In the genomic region with DNA sequence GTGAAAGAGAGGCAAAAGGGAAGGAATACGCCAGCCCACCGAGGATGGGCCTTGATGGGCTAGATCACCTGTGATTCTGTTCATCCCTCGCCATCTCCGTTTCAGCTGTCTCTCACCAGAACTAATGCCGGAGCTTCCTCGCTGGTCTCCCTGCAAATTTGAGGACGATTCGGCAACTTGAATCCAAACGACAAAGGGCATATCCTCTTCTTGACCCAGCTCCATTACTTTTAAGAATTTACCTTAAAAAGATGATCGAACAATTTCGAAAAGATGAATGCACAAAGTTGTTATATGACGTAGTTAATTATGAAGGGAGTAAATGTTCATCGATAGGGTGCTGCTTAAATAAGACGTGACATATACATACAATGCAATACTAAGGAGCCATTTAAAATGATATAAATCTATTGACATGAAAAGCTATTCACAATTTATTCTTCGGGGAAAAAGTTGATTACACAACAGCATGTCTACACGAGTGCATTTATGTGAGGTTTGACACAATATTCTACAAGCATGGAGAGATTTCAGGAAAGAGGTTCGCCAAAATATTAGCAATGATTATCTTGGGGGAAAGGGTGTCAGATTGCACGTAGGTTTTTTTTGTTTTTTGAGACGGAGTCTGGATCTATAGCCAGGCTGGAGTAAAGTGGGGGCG, we compare ENCODE assay signal across 1 cellular context.
TF ChIP-seq lines count a peak whose summit lies in the region.

No MANE protein-coding gene starts in this region.

TF ChIP-seq in GM23338, 12 proteins besides CTCF, POLR2A, EP300 and RAD21 (continued from another document):
- TF ChIP-seq, protein P1, sequence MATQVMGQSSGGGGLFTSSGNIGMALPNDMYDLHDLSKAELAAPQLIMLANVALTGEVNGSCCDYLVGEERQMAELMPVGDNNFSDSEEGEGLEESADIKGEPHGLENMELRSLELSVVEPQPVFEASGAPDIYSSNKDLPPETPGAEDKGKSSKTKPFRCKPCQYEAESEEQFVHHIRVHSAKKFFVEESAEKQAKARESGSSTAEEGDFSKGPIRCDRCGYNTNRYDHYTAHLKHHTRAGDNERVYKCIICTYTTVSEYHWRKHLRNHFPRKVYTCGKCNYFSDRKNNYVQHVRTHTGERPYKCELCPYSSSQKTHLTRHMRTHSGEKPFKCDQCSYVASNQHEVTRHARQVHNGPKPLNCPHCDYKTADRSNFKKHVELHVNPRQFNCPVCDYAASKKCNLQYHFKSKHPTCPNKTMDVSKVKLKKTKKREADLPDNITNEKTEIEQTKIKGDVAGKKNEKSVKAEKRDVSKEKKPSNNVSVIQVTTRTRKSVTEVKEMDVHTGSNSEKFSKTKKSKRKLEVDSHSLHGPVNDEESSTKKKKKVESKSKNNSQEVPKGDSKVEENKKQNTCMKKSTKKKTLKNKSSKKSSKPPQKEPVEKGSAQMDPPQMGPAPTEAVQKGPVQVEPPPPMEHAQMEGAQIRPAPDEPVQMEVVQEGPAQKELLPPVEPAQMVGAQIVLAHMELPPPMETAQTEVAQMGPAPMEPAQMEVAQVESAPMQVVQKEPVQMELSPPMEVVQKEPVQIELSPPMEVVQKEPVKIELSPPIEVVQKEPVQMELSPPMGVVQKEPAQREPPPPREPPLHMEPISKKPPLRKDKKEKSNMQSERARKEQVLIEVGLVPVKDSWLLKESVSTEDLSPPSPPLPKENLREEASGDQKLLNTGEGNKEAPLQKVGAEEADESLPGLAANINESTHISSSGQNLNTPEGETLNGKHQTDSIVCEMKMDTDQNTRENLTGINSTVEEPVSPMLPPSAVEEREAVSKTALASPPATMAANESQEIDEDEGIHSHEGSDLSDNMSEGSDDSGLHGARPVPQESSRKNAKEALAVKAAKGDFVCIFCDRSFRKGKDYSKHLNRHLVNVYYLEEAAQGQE (IDR thresholded peaks at IDR 0.05; ENCODE audit: unreplicated experiment) = no peak
- TF ChIP-seq, protein P2, sequence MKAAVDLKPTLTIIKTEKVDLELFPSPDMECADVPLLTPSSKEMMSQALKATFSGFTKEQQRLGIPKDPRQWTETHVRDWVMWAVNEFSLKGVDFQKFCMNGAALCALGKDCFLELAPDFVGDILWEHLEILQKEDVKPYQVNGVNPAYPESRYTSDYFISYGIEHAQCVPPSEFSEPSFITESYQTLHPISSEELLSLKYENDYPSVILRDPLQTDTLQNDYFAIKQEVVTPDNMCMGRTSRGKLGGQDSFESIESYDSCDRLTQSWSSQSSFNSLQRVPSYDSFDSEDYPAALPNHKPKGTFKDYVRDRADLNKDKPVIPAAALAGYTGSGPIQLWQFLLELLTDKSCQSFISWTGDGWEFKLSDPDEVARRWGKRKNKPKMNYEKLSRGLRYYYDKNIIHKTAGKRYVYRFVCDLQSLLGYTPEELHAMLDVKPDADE (IDR thresholded peaks at IDR 0.05) = no peak
- TF ChIP-seq, protein P3, sequence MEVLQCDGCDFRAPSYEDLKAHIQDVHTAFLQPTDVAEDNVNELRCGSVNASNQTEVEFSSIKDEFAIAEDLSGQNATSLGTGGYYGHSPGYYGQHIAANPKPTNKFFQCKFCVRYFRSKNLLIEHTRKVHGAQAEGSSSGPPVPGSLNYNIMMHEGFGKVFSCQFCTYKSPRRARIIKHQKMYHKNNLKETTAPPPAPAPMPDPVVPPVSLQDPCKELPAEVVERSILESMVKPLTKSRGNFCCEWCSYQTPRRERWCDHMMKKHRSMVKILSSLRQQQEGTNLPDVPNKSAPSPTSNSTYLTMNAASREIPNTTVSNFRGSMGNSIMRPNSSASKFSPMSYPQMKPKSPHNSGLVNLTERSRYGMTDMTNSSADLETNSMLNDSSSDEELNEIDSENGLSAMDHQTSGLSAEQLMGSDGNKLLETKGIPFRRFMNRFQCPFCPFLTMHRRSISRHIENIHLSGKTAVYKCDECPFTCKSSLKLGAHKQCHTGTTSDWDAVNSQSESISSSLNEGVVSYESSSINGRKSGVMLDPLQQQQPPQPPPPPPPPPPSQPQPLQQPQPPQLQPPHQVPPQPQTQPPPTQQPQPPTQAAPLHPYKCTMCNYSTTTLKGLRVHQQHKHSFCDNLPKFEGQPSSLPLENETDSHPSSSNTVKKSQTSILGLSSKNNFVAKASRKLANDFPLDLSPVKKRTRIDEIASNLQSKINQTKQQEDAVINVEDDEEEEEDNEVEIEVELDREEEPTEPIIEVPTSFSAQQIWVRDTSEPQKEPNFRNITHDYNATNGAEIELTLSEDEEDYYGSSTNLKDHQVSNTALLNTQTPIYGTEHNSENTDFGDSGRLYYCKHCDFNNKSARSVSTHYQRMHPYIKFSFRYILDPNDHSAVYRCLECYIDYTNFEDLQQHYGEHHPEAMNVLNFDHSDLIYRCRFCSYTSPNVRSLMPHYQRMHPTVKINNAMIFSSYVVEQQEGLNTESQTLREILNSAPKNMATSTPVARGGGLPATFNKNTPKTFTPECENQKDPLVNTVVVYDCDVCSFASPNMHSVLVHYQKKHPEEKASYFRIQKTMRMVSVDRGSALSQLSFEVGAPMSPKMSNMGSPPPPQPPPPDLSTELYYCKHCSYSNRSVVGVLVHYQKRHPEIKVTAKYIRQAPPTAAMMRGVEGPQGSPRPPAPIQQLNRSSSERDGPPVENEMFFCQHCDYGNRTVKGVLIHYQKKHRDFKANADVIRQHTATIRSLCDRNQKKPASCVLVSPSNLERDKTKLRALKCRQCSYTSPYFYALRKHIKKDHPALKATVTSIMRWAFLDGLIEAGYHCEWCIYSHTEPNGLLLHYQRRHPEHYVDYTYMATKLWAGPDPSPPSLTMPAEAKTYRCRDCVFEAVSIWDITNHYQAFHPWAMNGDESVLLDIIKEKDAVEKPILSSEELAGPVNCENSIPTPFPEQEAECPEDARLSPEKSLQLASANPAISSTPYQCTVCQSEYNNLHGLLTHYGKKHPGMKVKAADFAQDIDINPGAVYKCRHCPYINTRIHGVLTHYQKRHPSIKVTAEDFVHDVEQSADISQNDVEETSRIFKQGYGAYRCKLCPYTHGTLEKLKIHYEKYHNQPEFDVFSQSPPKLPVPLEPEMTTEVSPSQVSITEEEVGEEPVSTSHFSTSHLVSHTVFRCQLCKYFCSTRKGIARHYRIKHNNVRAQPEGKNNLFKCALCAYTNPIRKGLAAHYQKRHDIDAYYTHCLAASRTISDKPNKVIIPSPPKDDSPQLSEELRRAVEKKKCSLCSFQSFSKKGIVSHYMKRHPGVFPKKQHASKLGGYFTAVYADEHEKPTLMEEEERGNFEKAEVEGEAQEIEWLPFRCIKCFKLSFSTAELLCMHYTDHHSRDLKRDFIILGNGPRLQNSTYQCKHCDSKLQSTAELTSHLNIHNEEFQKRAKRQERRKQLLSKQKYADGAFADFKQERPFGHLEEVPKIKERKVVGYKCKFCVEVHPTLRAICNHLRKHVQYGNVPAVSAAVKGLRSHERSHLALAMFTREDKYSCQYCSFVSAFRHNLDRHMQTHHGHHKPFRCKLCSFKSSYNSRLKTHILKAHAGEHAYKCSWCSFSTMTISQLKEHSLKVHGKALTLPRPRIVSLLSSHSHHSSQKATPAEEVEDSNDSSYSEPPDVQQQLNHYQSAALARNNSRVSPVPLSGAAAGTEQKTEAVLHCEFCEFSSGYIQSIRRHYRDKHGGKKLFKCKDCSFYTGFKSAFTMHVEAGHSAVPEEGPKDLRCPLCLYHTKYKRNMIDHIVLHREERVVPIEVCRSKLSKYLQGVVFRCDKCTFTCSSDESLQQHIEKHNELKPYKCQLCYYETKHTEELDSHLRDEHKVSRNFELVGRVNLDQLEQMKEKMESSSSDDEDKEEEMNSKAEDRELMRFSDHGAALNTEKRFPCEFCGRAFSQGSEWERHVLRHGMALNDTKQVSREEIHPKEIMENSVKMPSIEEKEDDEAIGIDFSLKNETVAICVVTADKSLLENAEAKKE (CRISPR knock-in tag; IDR thresholded peaks at IDR 0.05) = no peak
- TF ChIP-seq EZH2 (IDR thresholded peaks at IDR 0.05; ENCODE audit: low read depth, unreplicated experiment) = no peak
